In the genomic region with DNA sequence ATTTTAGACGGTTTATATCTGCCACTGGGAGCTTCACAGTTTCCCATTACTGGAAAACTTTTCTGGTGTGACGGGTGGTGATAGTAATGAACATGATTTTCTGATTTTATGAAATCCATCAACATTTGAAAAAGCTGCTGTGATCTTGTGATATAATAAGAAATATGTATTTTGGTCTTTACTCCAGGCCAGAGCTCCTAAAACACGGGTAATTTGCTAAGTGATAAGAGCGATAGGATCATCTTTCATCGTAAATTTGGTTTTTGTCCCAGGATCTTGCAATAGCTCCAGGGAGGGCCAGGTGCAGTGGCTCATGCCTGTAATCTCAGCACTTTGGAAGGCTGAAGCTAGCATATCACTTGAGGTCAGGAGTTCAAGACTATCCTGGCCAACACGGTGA, we compare ENCODE assay signal across 8 cellular contexts.
"Had no signal": no experiment of that assay in that cellular context is flagged by ENCODE, and none has a peak within 500 bp of the region (broad histone marks: within the 10 kb centered on the region; RNA-seq: fewer than 3 reads in every experiment).

No MANE protein-coding gene starts in this region.

- H3K4me2 ChIP-seq: GM23338 had no signal

- H3K27me3 Mint-ChIP-seq: IgD-negative memory B cell had no signal

- H3K4me3 ChIP-seq: GM23338 had no signal

- H3K4me3 Mint-ChIP-seq: GM23338, H9, IgD-negative memory B cell had no signal

- DNase-seq: H9, HCEC 1CT had no signal

- H3K27ac Mint-ChIP-seq: GM23338, H9, IgD-negative memory B cell had no signal

- ATAC-seq: GM23338, HepG2 had no signal

- H3K36me3 Mint-ChIP-seq: IgD-negative memory B cell had no signal

- H2AFZ ChIP-seq: GM23338 had no signal

- FAIRE-seq: H1, H54, HepG2 had no signal

- H3K27ac ChIP-seq: HL-60 had no signal

- H3K4me1 Mint-ChIP-seq: IgD-negative memory B cell had no signal
